ENCODE assay signal across 1 cellular context in genomic region chr18:9434240-9434701, GRCh38.
TF ChIP-seq lines count a peak whose summit lies in the region.

No MANE protein-coding gene starts in this region.

TF ChIP-seq in H1, 55 proteins besides CTCF, POLR2A, EP300 and RAD21:
- TF ChIP-seq TEAD4 (IDR thresholded peaks at IDR 0.05; ENCODE audit: low read depth, low read length): no peak
- peak; percentile 24 for TF ChIP-seq MAX (IDR thresholded peaks at IDR 0.05)
- peak; percentile 28; the same call in 1 of the 2 replicates for TF ChIP-seq TAF1 (IDR thresholded peaks at IDR 0.05; ENCODE audit: low read depth, low read length)
- TF ChIP-seq, protein P1, sequence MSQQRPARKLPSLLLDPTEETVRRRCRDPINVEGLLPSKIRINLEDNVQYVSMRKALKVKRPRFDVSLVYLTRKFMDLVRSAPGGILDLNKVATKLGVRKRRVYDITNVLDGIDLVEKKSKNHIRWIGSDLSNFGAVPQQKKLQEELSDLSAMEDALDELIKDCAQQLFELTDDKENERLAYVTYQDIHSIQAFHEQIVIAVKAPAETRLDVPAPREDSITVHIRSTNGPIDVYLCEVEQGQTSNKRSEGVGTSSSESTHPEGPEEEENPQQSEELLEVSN (IDR thresholded peaks at IDR 0.05): peak; percentile 59
- no peak for TF ChIP-seq ZNF274 (IDR thresholded peaks at IDR 0.05; ENCODE audit: borderline replicate concordance, extremely low read depth, low read length)
